Comparison of ENCODE assay signal across 1 cellular context in the genomic region with DNA sequence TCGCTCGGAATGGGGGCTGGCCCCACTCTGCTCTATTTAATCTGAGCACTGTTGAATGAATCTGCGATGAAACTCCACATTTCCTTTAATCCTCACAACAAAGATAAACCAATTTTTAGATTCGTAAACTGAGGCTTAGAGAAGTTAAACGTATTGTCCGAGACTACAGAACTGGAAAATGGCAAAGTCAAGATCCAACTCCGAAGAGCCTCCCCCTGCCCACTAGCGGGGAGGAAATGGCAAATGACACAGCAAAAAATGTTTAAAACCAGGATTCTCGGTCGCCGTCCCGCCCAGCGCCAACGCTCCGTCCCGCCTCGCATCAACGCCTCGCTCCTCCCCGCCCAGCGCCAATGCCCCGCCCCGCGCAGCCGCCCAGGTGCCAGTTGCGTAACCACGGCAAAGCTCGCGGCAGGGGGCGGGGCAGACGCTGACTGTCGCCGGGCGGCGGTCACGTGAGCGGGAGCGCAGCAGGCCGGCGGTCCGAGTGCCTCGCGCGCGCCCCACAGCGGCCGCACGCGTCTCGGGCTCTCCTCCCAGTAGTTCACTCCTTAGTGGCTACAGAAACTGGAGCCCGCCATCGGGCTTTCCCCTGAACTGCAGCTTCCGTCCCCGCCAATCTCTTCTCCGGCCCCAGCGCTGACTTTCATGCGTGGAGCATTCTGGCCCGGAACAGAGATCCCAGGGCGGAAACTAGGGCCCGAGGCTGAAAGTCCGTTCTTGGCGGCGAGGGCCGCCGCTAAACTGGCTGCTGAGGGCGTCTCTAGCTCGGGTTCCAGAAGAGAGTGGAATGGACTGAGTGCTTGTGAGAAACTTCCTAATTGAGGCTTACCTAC.
TF ChIP-seq lines count a peak whose summit lies in the region.

No MANE protein-coding gene starts in this region.

TF ChIP-seq in HCT116, 20 proteins besides CTCF, POLR2A, EP300 and RAD21:
- TF ChIP-seq SRF (IDR thresholded peaks at IDR 0.05; ENCODE audit: low read depth) (no peak; the same call in 1 of the 2 replicates), POLR2AphosphoS5 (IDR thresholded peaks at IDR 0.05; ENCODE audit: low read depth, low read length) (peak; percentile 93), ELF1 (IDR thresholded peaks at IDR 0.05; ENCODE audit: borderline replicate concordance, low read depth) (no peak), SP1 (IDR thresholded peaks at IDR 0.05; ENCODE audit: low read depth) (peak; percentile 73), JUND (IDR thresholded peaks at IDR 0.05) (peak; percentile 43; the same call in 1 of the 2 replicates), TCF7L2 (IDR thresholded peaks at IDR 0.05; ENCODE audit: borderline replicate concordance, extremely low read depth, insufficient read depth, insufficient read length) (peak; percentile 57), SIN3A (IDR thresholded peaks at IDR 0.05; ENCODE audit: low read depth) (no peak; the same call in 1 of the 2 replicates), CBX3 (IDR thresholded peaks at IDR 0.05; ENCODE audit: low read depth) (peak; percentile 80; the same call in 1 of the 2 replicates), FOSL1 (IDR thresholded peaks at IDR 0.05; ENCODE audit: low read depth) (no peak), EZH2 (IDR thresholded peaks at IDR 0.05) (no peak), CEBPB (IDR thresholded peaks at IDR 0.05; ENCODE audit: low read depth) (peak; percentile 100), ZNF274 (IDR thresholded peaks at IDR 0.05; ENCODE audit: low read depth, low read length) (no peak)
- TF ChIP-seq, protein P1, sequence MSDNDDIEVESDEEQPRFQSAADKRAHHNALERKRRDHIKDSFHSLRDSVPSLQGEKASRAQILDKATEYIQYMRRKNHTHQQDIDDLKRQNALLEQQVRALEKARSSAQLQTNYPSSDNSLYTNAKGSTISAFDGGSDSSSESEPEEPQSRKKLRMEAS (IDR thresholded peaks at IDR 0.05), result peak; percentile 81
- TF ChIP-seq, protein P2, sequence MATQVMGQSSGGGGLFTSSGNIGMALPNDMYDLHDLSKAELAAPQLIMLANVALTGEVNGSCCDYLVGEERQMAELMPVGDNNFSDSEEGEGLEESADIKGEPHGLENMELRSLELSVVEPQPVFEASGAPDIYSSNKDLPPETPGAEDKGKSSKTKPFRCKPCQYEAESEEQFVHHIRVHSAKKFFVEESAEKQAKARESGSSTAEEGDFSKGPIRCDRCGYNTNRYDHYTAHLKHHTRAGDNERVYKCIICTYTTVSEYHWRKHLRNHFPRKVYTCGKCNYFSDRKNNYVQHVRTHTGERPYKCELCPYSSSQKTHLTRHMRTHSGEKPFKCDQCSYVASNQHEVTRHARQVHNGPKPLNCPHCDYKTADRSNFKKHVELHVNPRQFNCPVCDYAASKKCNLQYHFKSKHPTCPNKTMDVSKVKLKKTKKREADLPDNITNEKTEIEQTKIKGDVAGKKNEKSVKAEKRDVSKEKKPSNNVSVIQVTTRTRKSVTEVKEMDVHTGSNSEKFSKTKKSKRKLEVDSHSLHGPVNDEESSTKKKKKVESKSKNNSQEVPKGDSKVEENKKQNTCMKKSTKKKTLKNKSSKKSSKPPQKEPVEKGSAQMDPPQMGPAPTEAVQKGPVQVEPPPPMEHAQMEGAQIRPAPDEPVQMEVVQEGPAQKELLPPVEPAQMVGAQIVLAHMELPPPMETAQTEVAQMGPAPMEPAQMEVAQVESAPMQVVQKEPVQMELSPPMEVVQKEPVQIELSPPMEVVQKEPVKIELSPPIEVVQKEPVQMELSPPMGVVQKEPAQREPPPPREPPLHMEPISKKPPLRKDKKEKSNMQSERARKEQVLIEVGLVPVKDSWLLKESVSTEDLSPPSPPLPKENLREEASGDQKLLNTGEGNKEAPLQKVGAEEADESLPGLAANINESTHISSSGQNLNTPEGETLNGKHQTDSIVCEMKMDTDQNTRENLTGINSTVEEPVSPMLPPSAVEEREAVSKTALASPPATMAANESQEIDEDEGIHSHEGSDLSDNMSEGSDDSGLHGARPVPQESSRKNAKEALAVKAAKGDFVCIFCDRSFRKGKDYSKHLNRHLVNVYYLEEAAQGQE (IDR thresholded peaks at IDR 0.05; ENCODE audit: low read depth), result no peak
- TF ChIP-seq, protein P3, sequence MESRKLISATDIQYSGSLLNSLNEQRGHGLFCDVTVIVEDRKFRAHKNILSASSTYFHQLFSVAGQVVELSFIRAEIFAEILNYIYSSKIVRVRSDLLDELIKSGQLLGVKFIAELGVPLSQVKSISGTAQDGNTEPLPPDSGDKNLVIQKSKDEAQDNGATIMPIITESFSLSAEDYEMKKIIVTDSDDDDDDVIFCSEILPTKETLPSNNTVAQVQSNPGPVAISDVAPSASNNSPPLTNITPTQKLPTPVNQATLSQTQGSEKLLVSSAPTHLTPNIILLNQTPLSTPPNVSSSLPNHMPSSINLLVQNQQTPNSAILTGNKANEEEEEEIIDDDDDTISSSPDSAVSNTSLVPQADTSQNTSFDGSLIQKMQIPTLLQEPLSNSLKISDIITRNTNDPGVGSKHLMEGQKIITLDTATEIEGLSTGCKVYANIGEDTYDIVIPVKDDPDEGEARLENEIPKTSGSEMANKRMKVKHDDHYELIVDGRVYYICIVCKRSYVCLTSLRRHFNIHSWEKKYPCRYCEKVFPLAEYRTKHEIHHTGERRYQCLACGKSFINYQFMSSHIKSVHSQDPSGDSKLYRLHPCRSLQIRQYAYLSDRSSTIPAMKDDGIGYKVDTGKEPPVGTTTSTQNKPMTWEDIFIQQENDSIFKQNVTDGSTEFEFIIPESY (IDR thresholded peaks at IDR 0.05; ENCODE audit: extremely low read depth, insufficient replicate concordance, low read length), result no peak
TF ChIP-seq in HCT116: peak in this region for 7.
